ENCODE assay signal across 8 cellular contexts in the genomic region with DNA sequence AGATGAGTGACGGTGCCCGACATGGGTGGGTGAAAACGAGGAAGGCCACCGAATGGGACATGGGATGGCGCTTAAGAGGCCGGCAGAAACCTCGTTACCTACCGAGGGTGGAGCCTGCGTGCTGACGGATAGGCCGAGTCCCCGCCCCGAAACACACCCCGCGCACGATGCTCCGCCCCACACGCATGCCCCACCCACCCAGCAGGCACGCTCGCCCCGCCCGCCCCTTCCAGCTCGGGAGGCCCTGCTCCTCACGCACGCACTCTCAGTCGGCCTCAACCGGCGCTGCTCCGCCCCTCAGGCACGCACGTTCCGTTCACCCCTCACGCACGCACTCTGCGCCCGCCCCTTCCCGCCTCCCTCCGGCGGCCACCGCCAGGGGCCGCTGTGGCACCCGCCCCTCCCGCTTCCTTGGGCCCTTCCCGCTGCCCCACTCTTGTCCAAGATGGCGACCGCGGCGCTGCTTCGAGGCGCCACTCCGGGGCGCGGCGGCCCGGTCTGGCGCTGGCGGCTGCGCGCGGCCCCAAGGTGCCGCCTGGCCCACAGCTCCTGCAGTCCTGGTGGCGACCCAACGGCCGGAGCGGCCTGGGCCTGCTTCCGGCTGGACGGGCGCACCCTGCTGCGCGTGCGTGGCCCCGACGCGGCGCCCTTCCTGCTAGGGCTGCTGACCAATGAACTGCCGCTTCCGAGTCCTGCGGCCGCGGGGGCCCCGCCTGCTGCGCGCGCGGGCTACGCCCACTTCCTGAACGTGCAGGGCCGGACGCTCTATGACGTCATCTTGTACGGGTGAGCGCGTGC. TPM values are rescaled to one million over a fixed set of nuclear protein-coding genes. Genes with fewer than 3 reads are reported as not detected.
DNase-seq lines count a peak whose midpoint lies in the region; ATAC-seq and TF ChIP-seq lines count a peak whose summit lies in the region.

IBA57 (plus strand) TSS at position 433 of the 798 bp plus-strand sequence; CDS start at position 446, 13 bp downstream.

- H3K9me3 ChIP-seq in endodermal cell (ENCODE audit: control insufficient read depth, low read length), result no peaks in the 10 kb centered on the region

- 0% methylated on average over 38 to 93 of the region's 93 CpGs for WGBS in endodermal cell (ENCODE audit: insufficient coverage in 1 of 2, insufficient read length in 1 of 2), 2 experiments

- H3K4me1 ChIP-seq in endodermal cell (ENCODE audit: control insufficient read depth, insufficient read depth, low read length), result peaks cover 7% of the 10 kb centered on the region

- H3K27me3 ChIP-seq in endodermal cell (ENCODE audit: control insufficient read depth, insufficient read depth, low read length, poor library complexity, severe bottlenecking), result no peaks in the 10 kb centered on the region

- H3K4me3 Mint-ChIP-seq in Calu3 (ENCODE audit: low read depth, unreplicated experiment), result peak within 1 kb of the TSS; percentile 84
- H3K4me3 Mint-ChIP-seq in endodermal cell, result peak within 1 kb of the TSS; percentile 67
- peak within 1 kb of the TSS; percentile 78 for H3K4me3 Mint-ChIP-seq in mesothelial cell of epicardium

- H3K4me1 Mint-ChIP-seq in Calu3 (ENCODE audit: low read depth, unreplicated experiment) (peaks cover 14% of the 10 kb centered on the region), endodermal cell (peaks cover 6% of the 10 kb centered on the region), mesothelial cell of epicardium (peaks cover 18% of the 10 kb centered on the region)

- H3K9me3 Mint-ChIP-seq in Calu3 (ENCODE audit: low read depth, unreplicated experiment) (no peaks in the 10 kb centered on the region), endodermal cell (no peaks in the 10 kb centered on the region), mesothelial cell of epicardium (no peaks in the 10 kb centered on the region)

- intact Hi-C loops in Calu3 (cut with micrococcal nuclease; ENCODE audit: unreplicated experiment), result loop anchor here (1.0 kb wide), 1 partner anchor 34 kb away; no protein-coding TSS in a partner anchor

- peak within 1 kb of the TSS; percentile 98 for H3K27ac Mint-ChIP-seq in Calu3 (ENCODE audit: unreplicated experiment)
- H3K27ac Mint-ChIP-seq in endodermal cell, result peak within 1 kb of the TSS; percentile 95
- H3K27ac Mint-ChIP-seq in mesothelial cell of epicardium, result peak within 1 kb of the TSS; percentile 97

- H3K4me3 ChIP-seq in endodermal cell (ENCODE audit: low read length), result peak within 1 kb of the TSS; percentile 85

- peak; percentile 100 for DNase-seq in Calu3
- DNase-seq in HUDEP-2 (lab: John Stamatoyannopoulos, UW; ENCODE audit: unreplicated experiment in 76 of 76), result peak; percentile 47 to 99 (median 98)
- peak; percentile 94 for DNase-seq in NOMO-1 treated with dmso at 0.1 percent for 144 hours (lab: John Stamatoyannopoulos, UW; ENCODE audit: unreplicated experiment)
- DNase-seq in activated CD8-positive, alpha-beta memory T cell treated with anti-CD3 and anti-CD28 coated beads, Interleukin-2, amount 50 U/mL, for 1 hour (ENCODE audit: extremely low read depth), result peak; percentile 99
- peak; percentile 100 for DNase-seq in endodermal cell
- peak; percentile 99 to 100 for DNase-seq in mesothelial cell of epicardium (ENCODE audit: low spot score in 2 of 2, unreplicated experiment in 2 of 2)
- DNase-seq in stimulated activated CD8-positive, alpha-beta memory T cell treated with anti-CD3 and anti-CD28 coated beads, Interleukin-15, amount 100 ng/mL, for 48 hours (ENCODE audit: low read depth in 2 of 2), result peak; percentile 99

- H3K36me3 Mint-ChIP-seq in Calu3 (ENCODE audit: insufficient read depth, unreplicated experiment), result peaks cover 49% of the 10 kb centered on the region
- no peaks in the 10 kb centered on the region for H3K36me3 Mint-ChIP-seq in endodermal cell (ENCODE audit: low read depth)
- no peaks in the 10 kb centered on the region for H3K36me3 Mint-ChIP-seq in mesothelial cell of epicardium

- BruUV-seq in Calu3 (replicated peaks; lab: Mats Ljungman, UMichigan), result no TSS peak

- peak; percentile 76 for ATAC-seq in GM21381 (IDR thresholded peaks at IDR 0.05; ENCODE audit: unreplicated experiment)

- H3K27me3 Mint-ChIP-seq in Calu3 (ENCODE audit: unreplicated experiment), result no peaks in the 10 kb centered on the region
- peaks cover 3% of the 10 kb centered on the region for H3K27me3 Mint-ChIP-seq in endodermal cell (ENCODE audit: insufficient read depth)
- H3K27me3 Mint-ChIP-seq in mesothelial cell of epicardium (ENCODE audit: low read depth), result no peaks in the 10 kb centered on the region

- peak within 1 kb of the TSS; percentile 89 for H3K9ac ChIP-seq in endodermal cell (ENCODE audit: extremely low read depth, low read length, poor library complexity, severe bottlenecking)

- H3K36me3 ChIP-seq in endodermal cell (ENCODE audit: control insufficient read depth, insufficient read depth, low read length), result no peaks in the 10 kb centered on the region

- CTCF ChIA-PET in Calu3 (lab: Charles Lee), result interaction anchor here (0.6 to 3.4 kb wide), 16 partner anchors 9 to 1100 kb away, joined by 3 to 32 read pairs (median 4); partner anchors contain the start of genes ARF1 and RNF187

- H3K27ac ChIP-seq in endodermal cell (ENCODE audit: low read depth, low read length), result peak within 1 kb of the TSS; percentile 99

- TF ChIP-seq CTCF in Calu3 (IDR thresholded peaks at IDR 0.05; ENCODE audit: unreplicated experiment) (peak; percentile 93), endodermal cell (conservative IDR thresholded peaks at IDR 0.05) (peak; percentile 94), mesothelial cell of epicardium (IDR thresholded peaks at IDR 0.05; ENCODE audit: unreplicated experiment) (peak; percentile 95)

RNA-seq across cellular contexts. Expression of gene IBA57, which starts in this region (rescaled TPM):
- total RNA-seq in Calu3 (2022) (9.2 and 9.5 TPM in 2 replicates), endodermal cell (1 to 10 TPM; 6.8 to 7.7 TPM), mesothelial cell of epicardium (10.8 to 14.2 TPM (median 11.8 TPM) in 3 replicates)
- polyA plus RNA-seq in endodermal cell (2013, experiment 1 of 2), result 3.3 TPM
- polyA plus RNA-seq in endodermal cell (2013, experiment 2 of 2), result 4.1 TPM

Comparison
In these comparisons a context has a peak if more than half of its experiments do, and no peak if none do; other contexts are left out.
1. Peak in every context shown above with its lines: DNase-seq, ATAC-seq, H3K4me3 ChIP-seq and H3K27ac ChIP-seq.